9 cellular contexts compared by ENCODE assay signal in the genomic region with DNA sequence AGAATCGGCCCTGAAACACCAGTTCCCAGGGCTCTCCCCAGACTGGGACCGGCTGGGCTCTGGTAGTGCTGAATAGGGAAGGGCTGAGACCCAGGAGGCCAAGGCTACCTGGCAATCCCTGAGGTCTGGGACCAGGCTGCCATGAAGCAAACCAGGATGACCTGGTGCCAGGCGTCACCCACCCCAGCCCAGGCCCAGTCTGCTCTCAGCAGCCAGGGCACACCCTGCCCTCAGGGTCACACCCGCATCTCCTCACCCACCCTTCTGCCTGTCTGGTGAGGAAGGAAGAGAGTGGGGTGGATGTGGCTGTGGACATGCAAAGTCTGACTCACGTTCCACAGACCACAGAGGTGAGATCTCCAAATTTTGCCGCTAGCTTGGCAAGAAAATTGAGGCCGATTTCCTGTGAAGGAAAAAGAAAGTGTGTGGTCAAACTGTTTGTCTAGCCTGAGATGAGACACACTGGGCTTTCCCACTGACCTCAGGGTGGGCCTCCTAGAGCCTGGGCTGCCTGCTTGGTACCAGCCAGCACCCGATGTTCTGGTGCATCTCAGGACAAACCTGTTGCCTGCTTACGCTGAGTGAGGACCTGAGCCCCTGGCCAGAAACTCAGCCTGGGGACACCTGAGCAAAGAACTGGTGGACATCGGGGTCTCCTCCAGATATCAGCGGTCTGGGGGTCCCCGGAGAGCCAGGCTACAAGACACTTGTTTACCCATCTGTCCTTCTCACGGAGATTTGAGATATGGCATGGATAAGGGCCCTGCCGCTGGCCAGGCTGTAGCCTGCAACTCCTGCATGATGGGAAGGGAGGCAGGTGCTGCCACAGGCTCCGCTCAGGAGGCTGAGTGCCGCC. TPM values are rescaled to one million over a fixed set of nuclear protein-coding genes. Genes with fewer than 3 reads are reported as not detected.
A peak's percentile ranks its signal among the peaks of the same experiment; 100 is the strongest.
DNase-seq lines count a peak whose midpoint lies in the region; ATAC-seq and TF ChIP-seq lines count a peak whose summit lies in the region.
"Had no signal": no experiment of that assay in that cellular context is flagged by ENCODE, and none has a peak within 500 bp of the region (broad histone marks: within the 10 kb centered on the region; RNA-seq: fewer than 3 reads in every experiment).

No MANE protein-coding gene starts in this region.

- TF ChIP-seq CTCF in GM12865 (IDR thresholded peaks at IDR 0.05; ENCODE audit: insufficient read depth, low read depth, low read length, missing control alignments) (no peak), Peyer's patch (IDR thresholded peaks at IDR 0.05) (no peak), osteoblast (IDR thresholded peaks at IDR 0.05; ENCODE audit: extremely low read depth, low read depth, low read length) (no peak)

- no peak overlapping the region for H2AFZ ChIP-seq in osteoblast (ENCODE audit: low read length)

- H4K20me1 ChIP-seq in osteoblast (ENCODE audit: insufficient read depth, low read length), result no peaks in the 10 kb centered on the region

- no peaks in the 10 kb centered on the region for H3K79me2 ChIP-seq in osteoblast (ENCODE audit: insufficient read depth, low read length)

- H3K4me1 Mint-ChIP-seq in activated T-helper 17 cell treated with anti-CD3 and anti-CD28 coated beads, Interleukin-2, amount 50 U/mL, for 72 hours, result no peaks in the 10 kb centered on the region

- no peak overlapping the region for H3K27ac Mint-ChIP-seq in activated T-helper 17 cell treated with anti-CD3 and anti-CD28 coated beads, Interleukin-2, amount 50 U/mL, for 72 hours

- H3K4me1 ChIP-seq in Peyer's patch, result peaks cover 0 to 7% (median 3%) of the 10 kb centered on the region in 4 donors
- H3K4me1 ChIP-seq in osteoblast (ENCODE audit: insufficient read depth, low read length), result no peaks in the 10 kb centered on the region
- H3K4me1 ChIP-seq: psoas muscle had no signal

- no peak overlapping the region for H3K4me3 Mint-ChIP-seq in activated T-helper 17 cell treated with anti-CD3 and anti-CD28 coated beads, Interleukin-2, amount 50 U/mL, for 72 hours

- H3K27ac ChIP-seq in Peyer's patch (no peak overlapping the region), osteoblast (ENCODE audit: low read depth, low read length) (no peak overlapping the region)
- H3K27ac ChIP-seq: psoas muscle had no signal

- H3K36me3 Mint-ChIP-seq in activated T-helper 17 cell treated with anti-CD3 and anti-CD28 coated beads, Interleukin-2, amount 50 U/mL, for 72 hours (ENCODE audit: low read depth), result no peaks in the 10 kb centered on the region

- H3K36me3 ChIP-seq in Peyer's patch, result no peaks in the 10 kb centered on the region
- no peaks in the 10 kb centered on the region for H3K36me3 ChIP-seq in osteoblast (ENCODE audit: insufficient read depth, low read length)

- DNase-seq in GM12865 (ENCODE audit: low read depth) (peak; percentile 67), Peyer's patch (peak in 2 of 3 donors; percentile 58 to 74), osteoblast (ENCODE audit: insufficient read length, low spot score, missing footprints) (peak; percentile 75), NCI-H128 (lab: John Stamatoyannopoulos, UW; ENCODE audit: unreplicated experiment) (no peak), NCI-H1092 (lab: John Stamatoyannopoulos, UW) (no peak)
- DNase-seq: MM.1S, psoas muscle had no signal

- H3K4me3 ChIP-seq in GM12865 (ENCODE audit: low read depth, low read length) (no peak overlapping the region), Peyer's patch (no peak overlapping the region), osteoblast (ENCODE audit: insufficient read depth, low read length) (no peak overlapping the region)
- H3K4me3 ChIP-seq: psoas muscle had no signal

- H3K4me2 ChIP-seq in osteoblast (ENCODE audit: insufficient read depth, low read length), result no peak overlapping the region

- H3K9me3 ChIP-seq in Peyer's patch (no peaks in the 10 kb centered on the region), osteoblast (ENCODE audit: low read depth, low read length) (no peaks in the 10 kb centered on the region)
- H3K9me3 ChIP-seq: psoas muscle had no signal

- ATAC-seq in activated T-helper 17 cell treated with anti-CD3 and anti-CD28 coated beads, Interleukin-2, amount 50 U/mL, for 72 hours (replicated peaks), result peak; percentile 92
- no peak for ATAC-seq in HG02759 (IDR thresholded peaks at IDR 0.05; ENCODE audit: unreplicated experiment)
- ATAC-seq: psoas muscle had no signal

- H3K27me3 ChIP-seq in Peyer's patch (no peaks in the 10 kb centered on the region), osteoblast (ENCODE audit: insufficient read depth, low read length) (peaks cover 19% of the 10 kb centered on the region)

- H3K9me3 Mint-ChIP-seq in activated T-helper 17 cell treated with anti-CD3 and anti-CD28 coated beads, Interleukin-2, amount 50 U/mL, for 72 hours, result no peaks in the 10 kb centered on the region

- no peak for TF ChIP-seq POLR2A in Peyer's patch (IDR thresholded peaks at IDR 0.05)

- H3K27me3 Mint-ChIP-seq in activated T-helper 17 cell treated with anti-CD3 and anti-CD28 coated beads, Interleukin-2, amount 50 U/mL, for 72 hours, result no peaks in the 10 kb centered on the region

RNA-seq across cellular contexts. Expression of a gene that starts 6.3 kb away (rescaled TPM):
- total RNA-seq in Peyer's patch (10 to 100 TPM in 1 of 4 donors, 1 to 10 TPM in 3; 1.1 to 35.5 (median 4.4) TPM), osteoblast (under 0.01 and 0.36 TPM in 2 replicates)
- total RNA-seq in activated T-helper 17 cell treated with anti-CD3 and anti-CD28 coated beads, Interleukin-2, amount 50 U/mL, for 72 hours, result 1 to 10 TPM; 2.5 to 3.4 TPM

RNA-seq across cellular contexts. Expression of a gene that starts 17.7 kb away (rescaled TPM):
- total RNA-seq in Peyer's patch, result 100 to 1,000 TPM; 121 to 600 (median 488) TPM
- 100 to 1,000 TPM in 1 of 2 donors, 10 to 100 TPM in 1; 76.2 to 160 TPM for total RNA-seq in activated T-helper 17 cell treated with anti-CD3 and anti-CD28 coated beads, Interleukin-2, amount 50 U/mL, for 72 hours
- total RNA-seq in osteoblast, result 15.9 and 22.1 TPM in 2 replicates

RNA-seq across cellular contexts. Expression of a gene that starts 18.0 kb away (rescaled TPM):
- 1 to 10 TPM in 2 of 4 donors, not detected in 2; 1.1 to 1.7 TPM for total RNA-seq in Peyer's patch
- not detected for total RNA-seq in activated T-helper 17 cell treated with anti-CD3 and anti-CD28 coated beads, Interleukin-2, amount 50 U/mL, for 72 hours
- total RNA-seq in osteoblast, result not detected in 2 replicates

RNA-seq across cellular contexts. Expression of a gene that starts 45.4 kb away (rescaled TPM):
- 10 to 100 TPM; 23.1 to 85.0 (median 37.4) TPM for total RNA-seq in Peyer's patch
- 10 to 100 TPM; 31.6 to 39.2 TPM for total RNA-seq in activated T-helper 17 cell treated with anti-CD3 and anti-CD28 coated beads, Interleukin-2, amount 50 U/mL, for 72 hours
- 33.0 and 35.1 TPM in 2 replicates for total RNA-seq in osteoblast

Comparison
In these comparisons a context has a peak if more than half of its experiments do, and no peak if none do; other contexts are left out.
1. DNase-seq: peak in GM12865 (single experiment), Peyer's patch (2 of 3) and osteoblast (single experiment); none in NCI-H128 (single experiment) and NCI-H1092 (single experiment).